In genomic region chr1:64006276-64007051, GRCh38 we compare ENCODE assay signal across 7 cellular contexts.
DNase-seq lines count a peak whose midpoint lies in the region; ATAC-seq, FAIRE-seq and TF ChIP-seq lines count a peak whose summit lies in the region.

No MANE protein-coding gene starts in this region.

- H3K27me3 Mint-ChIP-seq in progenitor cell of endocrine pancreas: no peaks in the 10 kb centered on the region
- H3K27me3 Mint-ChIP-seq in osteocyte (ENCODE audit: unreplicated experiment): no peaks in the 10 kb centered on the region

- TF ChIP-seq CTCF in epithelial cell of esophagus (IDR thresholded peaks at IDR 0.05; ENCODE audit: insufficient read depth, low read depth, low read length, missing control alignments): no peak
- TF ChIP-seq CTCF in progenitor cell of endocrine pancreas (IDR thresholded peaks at IDR 0.05; ENCODE audit: unreplicated experiment): no peak
- TF ChIP-seq CTCF in osteocyte (IDR thresholded peaks at IDR 0.05): no peak

- H3K4me3 ChIP-seq in epithelial cell of esophagus (ENCODE audit: low read length): no peak overlapping the region

- H3K27ac Mint-ChIP-seq in progenitor cell of endocrine pancreas (peak overlapping the region; percentile 97), osteocyte (ENCODE audit: unreplicated experiment) (no peak overlapping the region)

- peaks cover 33% of the 10 kb centered on the region for H3K4me1 Mint-ChIP-seq in progenitor cell of endocrine pancreas (ENCODE audit: low read depth)
- peaks cover 8% of the 10 kb centered on the region for H3K4me1 Mint-ChIP-seq in osteocyte (ENCODE audit: unreplicated experiment)

- TF ChIP-seq POLR2A in H54 (IDR thresholded peaks at IDR 0.05; ENCODE audit: low read depth, low read length): no peak

- ATAC-seq in GM18870 (IDR thresholded peaks at IDR 0.05; ENCODE audit: unreplicated experiment): no peak

- DNase-seq in H54 (ENCODE audit: insufficient read length, low spot score): peak; percentile 23
- peak; percentile 48 for DNase-seq in NCI-H226
- peak; percentile 81 for DNase-seq in epithelial cell of esophagus (ENCODE audit: low read depth)
- no peak for DNase-seq in progenitor cell of endocrine pancreas (ENCODE audit: low spot score, unreplicated experiment)
- DNase-seq in hypothalamus (lab: John Stamatoyannopoulos, UW): no peak
- no peak for DNase-seq in osteocyte (ENCODE audit: extremely low spot score, unreplicated experiment)

- H3K9me3 Mint-ChIP-seq in progenitor cell of endocrine pancreas (ENCODE audit: low read depth) (no peaks in the 10 kb centered on the region), osteocyte (ENCODE audit: unreplicated experiment) (no peaks in the 10 kb centered on the region)

- H3K4me3 Mint-ChIP-seq in progenitor cell of endocrine pancreas (ENCODE audit: low read depth) (peak overlapping the region; percentile 24), osteocyte (ENCODE audit: unreplicated experiment) (no peak overlapping the region)

- peaks cover 9% of the 10 kb centered on the region for H3K36me3 Mint-ChIP-seq in progenitor cell of endocrine pancreas (ENCODE audit: insufficient read depth)
- peaks cover 3% of the 10 kb centered on the region for H3K36me3 Mint-ChIP-seq in osteocyte (ENCODE audit: unreplicated experiment)

- FAIRE-seq in H54 (lab: Jason Lieb, UNC): peak; percentile 100

Comparison
In these comparisons a context has a peak if more than half of its experiments do, and no peak if none do; other contexts are left out.
1. DNase-seq: peak in H54 (single experiment), NCI-H226 (single experiment) and epithelial cell of esophagus (single experiment); none in progenitor cell of endocrine pancreas (single experiment), hypothalamus (0 of 51) and osteocyte (single experiment).